15 cellular contexts compared by ENCODE assay signal in the genomic region with DNA sequence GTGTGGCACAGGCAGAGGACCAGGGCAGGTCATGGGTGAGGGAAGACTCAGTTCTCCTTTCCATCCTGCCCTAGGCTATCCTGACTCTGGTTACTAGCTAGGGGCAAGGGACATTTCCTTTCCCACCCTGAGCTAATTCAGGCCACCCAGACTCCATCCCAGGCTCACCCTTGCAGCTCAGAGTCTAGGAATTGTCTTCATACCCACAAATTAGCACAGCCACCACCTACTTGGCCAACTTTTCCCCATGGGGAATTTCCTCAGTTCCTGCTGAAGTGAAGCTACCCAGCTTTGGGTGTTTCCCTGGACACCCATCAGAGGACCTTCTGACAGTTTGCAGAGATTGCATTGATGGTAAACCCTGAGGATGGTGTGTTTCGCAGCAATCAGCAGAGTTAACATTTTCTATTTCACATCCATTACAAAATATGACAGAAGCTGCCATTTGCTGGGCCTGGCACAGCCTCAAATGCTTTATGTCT. TPM values are rescaled to one million over a fixed set of nuclear protein-coding genes. Genes with fewer than 3 reads are reported as not detected.
DNase-seq lines count a peak whose midpoint lies in the region; ATAC-seq and TF ChIP-seq lines count a peak whose summit lies in the region.
"Had no signal": no experiment of that assay in that cellular context is flagged by ENCODE, and none has a peak within 500 bp of the region (broad histone marks: within the 10 kb centered on the region; RNA-seq: fewer than 3 reads in every experiment).

No MANE protein-coding gene starts in this region.

- no peak for DNase-seq in activated CD4-positive, alpha-beta T cell treated with anti-CD3 and anti-CD28 coated beads for 36 hours
- no peak for DNase-seq in activated CD4-positive, alpha-beta T cell treated with anti-CD3 and anti-CD28 coated beads for 4 hours
- no peak for DNase-seq in H9
- DNase-seq in stimulated activated effector memory CD8-positive, alpha-beta T cell treated with anti-CD3 and anti-CD28 coated beads, Interleukin-12 subunit alpha, Interleukin-12 subunit beta, amount 100 ng/mL, for 72 hours (ENCODE audit: low spot score in 2 of 2), result no peak
- no peak for DNase-seq in immature natural killer cell
- no peak for DNase-seq in pons (ENCODE audit: low spot score)
- DNase-seq in activated effector memory CD4-positive, alpha-beta T cell treated with Interleukin-2 at 50 U/mL for 16 hours, result no peak
- DNase-seq: kidney, NCI-H1436, psoas muscle, transverse colon had no signal

- ATAC-seq in activated CD4-positive, alpha-beta T cell treated with anti-CD3 and anti-CD28 coated beads for 36 hours, result no peak
- no peak for ATAC-seq in stimulated activated effector memory CD8-positive, alpha-beta T cell treated with anti-CD3 and anti-CD28 coated beads, Interleukin-12 subunit alpha, Interleukin-12 subunit beta, amount 100 ng/mL, for 72 hours
- ATAC-seq: psoas muscle had no signal

- 0 out of 2 replicates have a peak overlapping the region, but pooled peaks have one; percentile 33 for H3K14ac ChIP-seq in H9 (ENCODE audit: insufficient read depth, low read length)

- H3K18ac ChIP-seq in H9 (ENCODE audit: insufficient read length, low read depth, low read length), result no peak overlapping the region

- no peak overlapping the region for H3T11ph ChIP-seq in H9 (ENCODE audit: low read length)

- H3K9me3 ChIP-seq in H9 (ENCODE audit: control insufficient read depth, low read depth, low read length), result no peaks in the 10 kb centered on the region
- H3K9me3 ChIP-seq: psoas muscle, transverse colon had no signal

- H2BK15ac ChIP-seq in H9 (ENCODE audit: low read depth, low read length), result no peak overlapping the region

- no peaks in the 10 kb centered on the region for H3K79me2 ChIP-seq in H9 (ENCODE audit: insufficient read depth, low read length)

- POLR2A ChIA-PET in activated CD4-positive, alpha-beta T cell treated with anti-CD3 and anti-CD28 coated beads for 36 hours (lab: Charles Lee), result no interaction called here

- peaks cover 11% of the 10 kb centered on the region; the same call in 1 of the 2 replicates for H3K4me1 ChIP-seq in H9 (ENCODE audit: insufficient read depth, low read length)

- no peaks in the 10 kb centered on the region for H3K36me3 Mint-ChIP-seq in activated CD4-positive, alpha-beta T cell treated with anti-CD3 and anti-CD28 coated beads for 36 hours (ENCODE audit: low read depth)
- H3K36me3 Mint-ChIP-seq in H9 (ENCODE audit: insufficient read depth in 1 of 3, low read depth in 3 of 3) (no peaks in the 10 kb centered on the region; a peak in 1 of 7 replicates), immature natural killer cell (no peaks in the 10 kb centered on the region)
- H3K36me3 Mint-ChIP-seq in stimulated activated effector memory CD8-positive, alpha-beta T cell treated with anti-CD3 and anti-CD28 coated beads, Interleukin-12 subunit alpha, Interleukin-12 subunit beta, amount 100 ng/mL, for 72 hours, result no peaks in the 10 kb centered on the region
- H3K36me3 Mint-ChIP-seq: WTC11 had no signal

- peaks cover 69% of the 10 kb centered on the region for H3K4me1 Mint-ChIP-seq in activated CD4-positive, alpha-beta T cell treated with anti-CD3 and anti-CD28 coated beads for 36 hours
- H3K4me1 Mint-ChIP-seq in H9 (peaks cover 36 to 45% of the 10 kb centered on the region in 2 experiments), immature natural killer cell (peaks cover 26 to 31% of the 10 kb centered on the region in 2 donors)
- H3K4me1 Mint-ChIP-seq in stimulated activated effector memory CD8-positive, alpha-beta T cell treated with anti-CD3 and anti-CD28 coated beads, Interleukin-12 subunit alpha, Interleukin-12 subunit beta, amount 100 ng/mL, for 72 hours, result peaks cover 67% of the 10 kb centered on the region

- CTCF ChIA-PET in activated CD4-positive, alpha-beta T cell treated with anti-CD3 and anti-CD28 coated beads for 36 hours (lab: Charles Lee), result interaction anchor here (0.6 to 1.8 kb wide), 5 partner anchors 18 to 65 kb away, joined by 3 to 9 read pairs (median 3); no protein-coding TSS in a partner anchor

- no peak overlapping the region for H3K4me3 Mint-ChIP-seq in activated CD4-positive, alpha-beta T cell treated with anti-CD3 and anti-CD28 coated beads for 36 hours
- H3K4me3 Mint-ChIP-seq in H9, result no peak overlapping the region
- H3K4me3 Mint-ChIP-seq in stimulated activated effector memory CD8-positive, alpha-beta T cell treated with anti-CD3 and anti-CD28 coated beads, Interleukin-12 subunit alpha, Interleukin-12 subunit beta, amount 100 ng/mL, for 72 hours, result peak overlapping the region; percentile 30
- H3K4me3 Mint-ChIP-seq in immature natural killer cell, result no peak overlapping the region
- H3K4me3 Mint-ChIP-seq: endodermal cell, nephron, WTC11 had no signal

- no peaks in the 10 kb centered on the region for H3K27me3 ChIP-seq in H9 (ENCODE audit: insufficient read depth, low read length)
- H3K27me3 ChIP-seq: transverse colon had no signal

- no peak overlapping the region for H4K5ac ChIP-seq in H9 (ENCODE audit: insufficient read length, low read depth, low read length)

- H2BK5ac ChIP-seq in H9 (ENCODE audit: insufficient read length, low read length), result no peak overlapping the region

- no peaks in the 10 kb centered on the region for H3K27me3 Mint-ChIP-seq in activated CD4-positive, alpha-beta T cell treated with anti-CD3 and anti-CD28 coated beads for 36 hours
- H3K27me3 Mint-ChIP-seq in H9 (ENCODE audit: low read depth) (peaks cover 20% of the 10 kb centered on the region), immature natural killer cell (ENCODE audit: low read depth in 3 of 3) (peaks cover 0 to 3% (median 0%) of the 10 kb centered on the region in 3 donors)

- H2AK5ac ChIP-seq in H9 (ENCODE audit: insufficient read length, low read length), result no peak overlapping the region

- H2BK20ac ChIP-seq in H9 (ENCODE audit: low read depth, low read length, poor library complexity, severe bottlenecking), result no peak overlapping the region

- no peak overlapping the region for H3K4me2 ChIP-seq in H9 (ENCODE audit: insufficient read depth, insufficient read length, low read length)

- no peak overlapping the region for H4K91ac ChIP-seq in H9 (ENCODE audit: insufficient read length, low read depth, low read length)

- no peak overlapping the region for H2AFZ ChIP-seq in H9 (ENCODE audit: low read length)

- H4K20me1 ChIP-seq in H9 (ENCODE audit: control insufficient read depth, insufficient read depth, insufficient read length), result no peaks in the 10 kb centered on the region

- TF ChIP-seq CTCF in H9 (conservative IDR thresholded peaks at IDR 0.05), result no peak

- no peaks in the 10 kb centered on the region for H3K79me1 ChIP-seq in H9 (ENCODE audit: insufficient read depth, low read depth, low read length, poor library complexity, severe bottlenecking)

- H3K9me3 Mint-ChIP-seq in activated CD4-positive, alpha-beta T cell treated with anti-CD3 and anti-CD28 coated beads for 36 hours (ENCODE audit: low read depth), result no peaks in the 10 kb centered on the region
- no peaks in the 10 kb centered on the region; a peak in 1 of 5 replicates for H3K9me3 Mint-ChIP-seq in H9
- no peaks in the 10 kb centered on the region for H3K9me3 Mint-ChIP-seq in stimulated activated effector memory CD8-positive, alpha-beta T cell treated with anti-CD3 and anti-CD28 coated beads, Interleukin-12 subunit alpha, Interleukin-12 subunit beta, amount 100 ng/mL, for 72 hours
- no peaks in the 10 kb centered on the region for H3K9me3 Mint-ChIP-seq in immature natural killer cell
- H3K9me3 Mint-ChIP-seq: endodermal cell, nephron, WTC11 had no signal

- no peak overlapping the region for H3K9ac ChIP-seq in H9 (ENCODE audit: extremely low read depth, insufficient read length, low read length)

- no peak overlapping the region for H3K4ac ChIP-seq in H9 (ENCODE audit: low read depth, low read length)

- WGBS in H9 (ENCODE audit: extremely low coverage, insufficient read length, low lambda C conversion rate), result no CpG with 5 or more reads among the region's 1 CpG

- no peak overlapping the region for H2BK120ac ChIP-seq in H9 (ENCODE audit: low read depth, low read length, poor library complexity, severe bottlenecking)

- H3K23me2 ChIP-seq in H9 (ENCODE audit: insufficient read length, low read depth, low read length, poor library complexity, severe bottlenecking), result no peaks in the 10 kb centered on the region

- peak overlapping the region; percentile 67 for H3K27ac Mint-ChIP-seq in activated CD4-positive, alpha-beta T cell treated with anti-CD3 and anti-CD28 coated beads for 36 hours
- H3K27ac Mint-ChIP-seq in H9, result peak overlapping the region in 2 of 3 experiments; percentile 42 to 45; a peak in 3 of 7 replicates
- H3K27ac Mint-ChIP-seq in stimulated activated effector memory CD8-positive, alpha-beta T cell treated with anti-CD3 and anti-CD28 coated beads, Interleukin-12 subunit alpha, Interleukin-12 subunit beta, amount 100 ng/mL, for 72 hours, result peak overlapping the region; percentile 89
- no peak overlapping the region for H3K27ac Mint-ChIP-seq in immature natural killer cell
- H3K27ac Mint-ChIP-seq: endodermal cell had no signal

- H3K56ac ChIP-seq in H9 (ENCODE audit: insufficient read length, low read depth, low read length), result no peak overlapping the region

- H3K27ac ChIP-seq in H9 (ENCODE audit: insufficient read length, low read depth, low read length), result no peak overlapping the region
- H3K27ac ChIP-seq in angular gyrus (ENCODE audit: low read depth, low read length), result peak overlapping the region; percentile 61
- H3K27ac ChIP-seq: psoas muscle had no signal

- no peak overlapping the region for H4K8ac ChIP-seq in H9 (replicated peaks; ENCODE audit: insufficient read length, low read depth, low read length)

- H3K23ac ChIP-seq in H9 (ENCODE audit: insufficient read length, low read depth, low read length), result no peak overlapping the region

- intact Hi-C loops in activated CD4-positive, alpha-beta T cell treated with anti-CD3 and anti-CD28 coated beads for 36 hours (cut with DNase I, micrococcal nuclease), result no loop called here

- no peak overlapping the region for H2BK12ac ChIP-seq in H9 (ENCODE audit: insufficient read length, low read depth, low read length)

RNA-seq across cellular contexts. Expression of gene RNF19B, which starts 20.3 kb away (rescaled TPM):
- 10 to 100 TPM; 22.5 to 23.9 TPM for total RNA-seq in activated CD4-positive, alpha-beta T cell treated with anti-CD3 and anti-CD28 coated beads for 36 hours
- total RNA-seq in H9 (2021), result 15.0 and 15.6 TPM in 2 replicates
- 1 to 10 TPM; 1.0 to 3.2 (median 2.8) TPM for polyA plus RNA-seq in immature natural killer cell

RNA-seq across cellular contexts. Expression of gene AK2, which starts 51.8 kb away (rescaled TPM):
- total RNA-seq in activated CD4-positive, alpha-beta T cell treated with anti-CD3 and anti-CD28 coated beads for 36 hours, result 100 to 1,000 TPM; 386 to 464 TPM
- 144 and 159 TPM in 2 replicates for total RNA-seq in H9 (2021)
- polyA plus RNA-seq in immature natural killer cell, result 100 to 1,000 TPM; 138 to 174 (median 143) TPM

Comparison
In these comparisons a context has a peak if more than half of its experiments do, and no peak if none do; other contexts are left out.
1. H3K27ac Mint-ChIP-seq: peak in activated CD4-positive, alpha-beta T cell treated with anti-CD3 and anti-CD28 coated beads for 36 hours (single experiment), H9 (2 of 3) and stimulated activated effector memory CD8-positive, alpha-beta T cell treated with anti-CD3 and anti-CD28 coated beads, Interleukin-12 subunit alpha, Interleukin-12 subunit beta, amount 100 ng/mL, for 72 hours (single experiment); none in immature natural killer cell (0 of 6).